In genomic region chr17:58246104-58246740, GRCh38 we compare ENCODE assay signal across 25 cellular contexts. TPM values are rescaled to one million over a fixed set of nuclear protein-coding genes. Genes with fewer than 3 reads are reported as not detected.
"Had no signal": no experiment of that assay in that cellular context is flagged by ENCODE, and none has a peak within 500 bp of the region (broad histone marks: within the 10 kb centered on the region; RNA-seq: fewer than 3 reads in every experiment).

No MANE protein-coding gene starts in this region.

- H3K4me2 ChIP-seq: KMS-11 had no signal

- H3K4me3 ChIP-seq: SK-N-MC had no signal

- DNase-seq: activated B cell treated with CpG ODN at 0.5 μM for 24 hours; activated CD4-positive, alpha-beta T cell treated with anti-CD3 and anti-CD28 coated beads for 1 hour; activated CD4-positive, alpha-beta T cell treated with anti-CD3 and anti-CD28 coated beads, Interleukin-2, amount 10 ng/mL, durations not matched to agents 24 days and 14 days; activated CD4-positive, alpha-beta T cell treated with anti-CD3 and anti-CD28 coated beads, Interleukin-2, amount 50 U/mL, for 48 hours; activated CD8-positive, alpha-beta memory T cell treated with anti-CD3 and anti-CD28 coated beads, Interleukin-2, amount 50 U/mL, for 48 hours; activated naive CD4-positive, alpha-beta T cell treated with anti-CD3 and anti-CD28 coated beads, Interleukin-2, amount 50 U/mL, for 16 hours; activated T-cell treated with anti-CD3 and anti-CD28 coated beads, Interleukin-2, amount 50 U/mL, for 1 hour; amniotic stem cell; NCI-H1092; NCI-H1417; NCI-H1930; NCI-H345; NCI-H510A; NCI-H526 treated with DMSO at 0.1 percent for 48 hours; RPMI8226; T-cell; T-helper 2 cell; T1000 had no signal

- H3K36me3 Mint-ChIP-seq: brain, T-cell had no signal

- ATAC-seq: Right ventricle myocardium inferior, T-cell had no signal

- H3K9me3 Mint-ChIP-seq: activated B cell treated with CpG ODN at 0.5 μM for 24 hours; activated CD4-positive, alpha-beta T cell treated with anti-CD3 and anti-CD28 coated beads, Interleukin-2, amount 10 ng/mL, durations not matched to agents 24 days and 14 days; brain; T-cell had no signal

- H3K9ac ChIP-seq: KMS-11 had no signal

- H3K4me3 Mint-ChIP-seq: activated B cell treated with CpG ODN at 0.5 μM for 24 hours; activated CD4-positive, alpha-beta T cell treated with anti-CD3 and anti-CD28 coated beads, Interleukin-2, amount 10 ng/mL, durations not matched to agents 24 days and 14 days; brain; T-cell had no signal

- H3K27ac Mint-ChIP-seq: activated B cell treated with CpG ODN at 0.5 μM for 24 hours; activated CD4-positive, alpha-beta T cell treated with anti-CD3 and anti-CD28 coated beads, Interleukin-2, amount 10 ng/mL, durations not matched to agents 24 days and 14 days; brain; T-cell had no signal

- H3K27ac ChIP-seq: KMS-11, SK-N-MC had no signal

RNA-seq across cellular contexts. Expression of gene LPO, which starts 7.8 kb away (rescaled TPM):
- total RNA-seq: activated B cell treated with CpG ODN at 0.5 μM for 24 hours; activated CD4-positive, alpha-beta T cell treated with anti-CD3 and anti-CD28 coated beads, Interleukin-2, amount 10 ng/mL, durations not matched to agents 24 days and 14 days; astrocyte; MCF 10A; OCI-LY7; Right ventricle myocardium inferior; T-cell had no signal

RNA-seq across cellular contexts. Expression of gene MPO, which starts 34.5 kb away (rescaled TPM):
- total RNA-seq: activated B cell treated with CpG ODN at 0.5 μM for 24 hours; activated CD4-positive, alpha-beta T cell treated with anti-CD3 and anti-CD28 coated beads, Interleukin-2, amount 10 ng/mL, durations not matched to agents 24 days and 14 days; astrocyte; OCI-LY7 had no signal

RNA-seq across cellular contexts. Expression of gene EPX, which starts 53.7 kb away (rescaled TPM):
- total RNA-seq: activated B cell treated with CpG ODN at 0.5 μM for 24 hours; activated CD4-positive, alpha-beta T cell treated with anti-CD3 and anti-CD28 coated beads, Interleukin-2, amount 10 ng/mL, durations not matched to agents 24 days and 14 days; astrocyte; MCF 10A; OCI-LY7; Right ventricle myocardium inferior had no signal
